ENCODE assay signal across 16 cellular contexts in genomic region chr4:31291238-31291637, GRCh38.
DNase-seq lines count a peak whose midpoint lies in the region; ATAC-seq lines count a peak whose summit lies in the region.
"Had no signal": no experiment of that assay in that cellular context is flagged by ENCODE, and none has a peak within 500 bp of the region (broad histone marks: within the 10 kb centered on the region; RNA-seq: fewer than 3 reads in every experiment).

No MANE protein-coding gene starts in this region.

- H4K20me1 ChIP-seq in BLaER1 treated with 17β-estradiol and CSF1 and Interleukin-3, amounts not matched to agents 10 nM and 100 nM, result no peaks in the 10 kb centered on the region

- CTCF ChIA-PET in activated CD4-positive, alpha-beta T cell treated with anti-CD3 and anti-CD28 coated beads, Interleukin-2, amount 10 ng/mL, durations not matched to agents 7 days and 5 days (lab: Charles Lee), result no interaction called here

- H3K27me3 Mint-ChIP-seq in activated CD4-positive, alpha-beta T cell treated with anti-CD3 and anti-CD28 coated beads, Interleukin-2, amount 10 ng/mL, durations not matched to agents 7 days and 5 days, result no peaks in the 10 kb centered on the region
- H3K27me3 Mint-ChIP-seq: IgD-negative memory B cell had no signal

- no peaks in the 10 kb centered on the region for H3K9me3 ChIP-seq in BLaER1 treated with 17β-estradiol and CSF1 and Interleukin-3, amounts not matched to agents 10 nM and 100 nM (replicated peaks in 1 of 11)
- H3K9me3 ChIP-seq: thoracic aorta had no signal

- POLR2A ChIA-PET in activated CD4-positive, alpha-beta T cell treated with anti-CD3 and anti-CD28 coated beads, Interleukin-2, amount 10 ng/mL, durations not matched to agents 7 days and 5 days (lab: Charles Lee), result no interaction called here

- DNase-seq in NAMALWA (ENCODE audit: low spot score) (peak; percentile 91), NCI-H2029 treated with DMSO at 0.1 percent for 48 hours (lab: John Stamatoyannopoulos, UW) (no peak), DMS114 treated with DMSO at 0.1 percent for 48 hours (lab: John Stamatoyannopoulos, UW; ENCODE audit: unreplicated experiment) (no peak), GM19238 (ENCODE audit: insufficient read length, low spot score) (no peak)
- no peak for DNase-seq in activated CD4-positive, alpha-beta T cell treated with anti-CD3 and anti-CD28 coated beads, Interleukin-2, amount 10 ng/mL, durations not matched to agents 7 days and 5 days
- DNase-seq: amygdala, left colon, natural killer cell, NCI-H2107 had no signal

- H3K9ac ChIP-seq in BLaER1 treated with 17β-estradiol and CSF1 and Interleukin-3, amounts not matched to agents 10 nM and 100 nM, result no peak overlapping the region

- H3K4me1 Mint-ChIP-seq in activated CD4-positive, alpha-beta T cell treated with anti-CD3 and anti-CD28 coated beads, Interleukin-2, amount 10 ng/mL, durations not matched to agents 7 days and 5 days, result no peaks in the 10 kb centered on the region
- H3K4me1 Mint-ChIP-seq: natural killer cell had no signal

- no peak overlapping the region for H3K4me3 Mint-ChIP-seq in activated CD4-positive, alpha-beta T cell treated with anti-CD3 and anti-CD28 coated beads, Interleukin-2, amount 10 ng/mL, durations not matched to agents 7 days and 5 days
- H3K4me3 Mint-ChIP-seq: natural killer cell had no signal

- H3K4me1 ChIP-seq in BLaER1 treated with 17β-estradiol and CSF1 and Interleukin-3, amounts not matched to agents 10 nM and 100 nM, result peaks cover 0 to 15% (median 10%) of the 10 kb centered on the region in 10 experiments; a peak in 12 of 20 replicates
- H3K4me1 ChIP-seq: gastroesophageal sphincter had no signal

- H3K27ac ChIP-seq in BLaER1 treated with 17β-estradiol and CSF1 and Interleukin-3, amounts not matched to agents 10 nM and 100 nM, result peak overlapping the region in 2 of 11 experiments; percentile 10 to 18; a peak in 1 of 22 replicates
- H3K27ac ChIP-seq: gastroesophageal sphincter, RWPE1, thoracic aorta had no signal

- no peak overlapping the region for H3K27ac Mint-ChIP-seq in activated CD4-positive, alpha-beta T cell treated with anti-CD3 and anti-CD28 coated beads, Interleukin-2, amount 10 ng/mL, durations not matched to agents 7 days and 5 days
- H3K27ac Mint-ChIP-seq: IgD-negative memory B cell, natural killer cell had no signal

- H3K27me3 ChIP-seq in BLaER1 treated with 17β-estradiol and CSF1 and Interleukin-3, amounts not matched to agents 10 nM and 100 nM, result no peaks in the 10 kb centered on the region
- H3K27me3 ChIP-seq: gastroesophageal sphincter had no signal

- H3K36me3 ChIP-seq in BLaER1 treated with 17β-estradiol and CSF1 and Interleukin-3, amounts not matched to agents 10 nM and 100 nM, result no peaks in the 10 kb centered on the region
- H3K36me3 ChIP-seq: gastroesophageal sphincter, thoracic aorta had no signal

- ATAC-seq in GM19372 (IDR thresholded peaks at IDR 0.05; ENCODE audit: low read depth, unreplicated experiment), result peak; percentile 83
- peak; percentile 89 for ATAC-seq in HG02884 (IDR thresholded peaks at IDR 0.05; ENCODE audit: unreplicated experiment)
- ATAC-seq: gastroesophageal sphincter, left colon, natural killer cell had no signal

- H3K36me3 Mint-ChIP-seq in activated CD4-positive, alpha-beta T cell treated with anti-CD3 and anti-CD28 coated beads, Interleukin-2, amount 10 ng/mL, durations not matched to agents 7 days and 5 days (ENCODE audit: low read depth), result no peaks in the 10 kb centered on the region
- H3K36me3 Mint-ChIP-seq: IgD-negative memory B cell, natural killer cell had no signal

- no peak overlapping the region for H3K4me3 ChIP-seq in BLaER1 treated with 17β-estradiol and CSF1 and Interleukin-3, amounts not matched to agents 10 nM and 100 nM
- H3K4me3 ChIP-seq: gastroesophageal sphincter, thoracic aorta had no signal

- peak overlapping the region in 10 of 11 experiments; percentile 5 to 38 (median 22); a peak in 11 of 22 replicates for H3K4me2 ChIP-seq in BLaER1 treated with 17β-estradiol and CSF1 and Interleukin-3, amounts not matched to agents 10 nM and 100 nM

- peaks cover 4% of the 10 kb centered on the region for H3K9me3 Mint-ChIP-seq in activated CD4-positive, alpha-beta T cell treated with anti-CD3 and anti-CD28 coated beads, Interleukin-2, amount 10 ng/mL, durations not matched to agents 7 days and 5 days
